ENCODE assay signal across 7 cellular contexts in genomic region chr7:103279636-103279962, GRCh38. TPM values are rescaled to one million over a fixed set of nuclear protein-coding genes. Genes with fewer than 3 reads are reported as not detected.
DNase-seq lines count a peak whose midpoint lies in the region; ATAC-seq, FAIRE-seq and TF ChIP-seq lines count a peak whose summit lies in the region.
"Not testable (repeated sequence)": the region's sequence is repeated elsewhere in the genome, so short reads cannot be mapped to it uniquely, and the experiment has no call there.

No MANE protein-coding gene starts in this region.

- H3K27ac ChIP-seq in KMS-11 (peak overlapping the region; percentile 64), right atrium auricular region (peak overlapping the region in 1 of 2 donors; percentile 46)
- H3K27ac ChIP-seq in SJSA1; K562 (ENCODE audit: extremely low read depth, low read depth, low read length); neuronal stem cell (replicated peaks; ENCODE audit: low read length): not testable (repeated sequence)

- 27% methylated on average over 12 of the region's 12 CpGs for WGBS in K562 (ENCODE audit: insufficient coverage, low coverage, missing lambda C conversion rate)
- WGBS in neuronal stem cell (ENCODE audit: extremely low coverage in 2 of 2, insufficient read length in 2 of 2, insufficient replicate concordance in 1 of 2), 2 donors: no CpG with 5 or more reads among the region's 12 CpGs

- not testable (repeated sequence) for H3K79me1 ChIP-seq in neuronal stem cell (ENCODE audit: low read depth, low read length)

- H2AK5ac ChIP-seq in neuronal stem cell (ENCODE audit: low read depth, low read length): not testable (repeated sequence)

- not testable (repeated sequence) for FAIRE-seq in K562 (lab: Jason Lieb, UNC)

- not testable (repeated sequence) for TF ChIP-seq POLR2A in K562 (conservative IDR thresholded peaks at IDR 0.05)

- not testable (repeated sequence) for H2BK120ac ChIP-seq in neuronal stem cell (ENCODE audit: low read depth, low read length)

- peak overlapping the region; percentile 96 for H3K18ac ChIP-seq in neuronal stem cell (ENCODE audit: low read length)

- H3K36me3 ChIP-seq in KMS-11 (ENCODE audit: insufficient read depth); SJSA1; K562 (ENCODE audit: control insufficient read depth, insufficient read depth, low read length); right atrium auricular region; neuronal stem cell (replicated peaks in 1 of 2; ENCODE audit: control insufficient read depth in 2 of 2, insufficient read depth in 2 of 2, low read length in 2 of 2): not testable (repeated sequence)

- H2AFZ ChIP-seq in KMS-11 (ENCODE audit: low read depth) (peak overlapping the region; percentile 100), K562 (ENCODE audit: low read depth, low read length) (peak overlapping the region; percentile 44), neuronal stem cell (ENCODE audit: low read length) (peak overlapping the region; percentile 99)

- peak overlapping the region; percentile 95 for H3K4me2 ChIP-seq in KMS-11
- H3K4me2 ChIP-seq in K562 (ENCODE audit: insufficient read depth, low read length): peak overlapping the region; percentile 10
- H3K4me2 ChIP-seq in neuronal stem cell (ENCODE audit: insufficient read depth, low read length, poor library complexity, severe bottlenecking): peak overlapping the region; percentile 69

- not testable (repeated sequence) for H3K9me1 ChIP-seq in K562 (ENCODE audit: control insufficient read depth, insufficient read depth, low read length)

- not testable (repeated sequence) for TF ChIP-seq EP300 in K562 (IDR thresholded peaks at IDR 0.05; ENCODE audit: low read length)

- H3K27me3 ChIP-seq in KMS-11 (ENCODE audit: insufficient read depth, low read depth); SJSA1 (replicated peaks); K562 (ENCODE audit: control insufficient read depth in 2 of 2, insufficient read depth in 2 of 2, low read length in 2 of 2); right atrium auricular region; neuronal stem cell (ENCODE audit: control insufficient read depth in 3 of 3, insufficient read depth in 3 of 3, low read depth in 1 of 3, low read length in 3 of 3): not testable (repeated sequence)

- POLR2A ChIA-PET in K562 (lab: Yijun Ruan, JAX): not testable (repeated sequence)

- ATAC-seq in GM18520 (IDR thresholded peaks at IDR 0.05; ENCODE audit: unreplicated experiment) (peak; percentile 19), HG02678 (IDR thresholded peaks at IDR 0.05; ENCODE audit: unreplicated experiment) (peak; percentile 38), K562 (peak; percentile 65)

- not testable (repeated sequence) for H2BK15ac ChIP-seq in neuronal stem cell (ENCODE audit: low read length)

- not testable (repeated sequence) for H3K4ac ChIP-seq in neuronal stem cell (ENCODE audit: low read length)

- DNase-seq in SJSA1 (ENCODE audit: low read depth in 1 of 2, low spot score in 2 of 2); right atrium auricular region (ENCODE audit: low spot score); neuronal stem cell (ENCODE audit: low spot score): not testable (repeated sequence)
- DNase-seq in K562 (ENCODE audit: extremely low read depth in 1 of 4, low spot score in 3 of 4): peak in 1 of 4 experiments; percentile 16

- not testable (repeated sequence) for H2BK12ac ChIP-seq in neuronal stem cell (ENCODE audit: low read length)

- H3K14ac ChIP-seq in neuronal stem cell (ENCODE audit: low read length): not testable (repeated sequence)

- BruUV-seq in K562 (replicated peaks; lab: Mats Ljungman, UMichigan): not testable (repeated sequence)

- CTCF ChIA-PET in K562 (lab: Yijun Ruan, JAX; ENCODE audit: low intra/inter-chr PET ratio): not testable (repeated sequence)

- H3K4me1 ChIP-seq in KMS-11 (ENCODE audit: low read depth, poor library complexity, severe bottlenecking): peaks cover 39% of the 10 kb centered on the region
- H3K4me1 ChIP-seq in SJSA1 (replicated peaks); right atrium auricular region; neuronal stem cell (ENCODE audit: control insufficient read depth in 2 of 2, insufficient read depth in 1 of 2, low read depth in 1 of 2, low read length in 2 of 2): not testable (repeated sequence)
- peaks cover 0 to 14% of the 10 kb centered on the region in 2 experiments; a peak in 2 of 5 replicates for H3K4me1 ChIP-seq in K562 (replicated peaks in 1 of 2; ENCODE audit: control insufficient read depth in 2 of 2, insufficient read depth in 2 of 2, low read length in 2 of 2)

- intact Hi-C loops in K562 (cut with micrococcal nuclease): not testable (repeated sequence)

- not testable (repeated sequence) for H2BK5ac ChIP-seq in neuronal stem cell (ENCODE audit: low read length)

- H4K20me1 ChIP-seq in KMS-11 (ENCODE audit: insufficient read depth); K562 (replicated peaks; ENCODE audit: control insufficient read depth, insufficient read depth, low read length): not testable (repeated sequence)

- H3K9ac ChIP-seq in KMS-11 (peak overlapping the region; percentile 93), K562 (ENCODE audit: insufficient read depth in 1 of 2, low read depth in 2 of 2, low read length in 2 of 2) (peak overlapping the region in 1 of 2 experiments; percentile 75; a peak in 1 of 4 replicates), neuronal stem cell (ENCODE audit: low read depth, low read length, poor library complexity) (peak overlapping the region; percentile 60)

- H4K8ac ChIP-seq in neuronal stem cell (ENCODE audit: low read depth, low read length): not testable (repeated sequence)

- not testable (repeated sequence) for H3K79me2 ChIP-seq in KMS-11 (ENCODE audit: insufficient read depth, low read depth); K562 (ENCODE audit: control insufficient read depth, insufficient read depth, low read length)

- H4K91ac ChIP-seq in neuronal stem cell (ENCODE audit: low read depth, low read length, poor library complexity): not testable (repeated sequence)

- not testable (repeated sequence) for H3K9me3 ChIP-seq in SJSA1 (replicated peaks); K562 (replicated peaks; ENCODE audit: control insufficient read depth, insufficient read depth, low read depth, low read length); right atrium auricular region; neuronal stem cell (replicated peaks in 1 of 2; ENCODE audit: control insufficient read depth in 2 of 2, insufficient read depth in 1 of 2, low read depth in 1 of 2, low read length in 2 of 2)

- not testable (repeated sequence) for TF ChIP-seq CTCF in KMS-11 (conservative IDR thresholded peaks at IDR 0.05; ENCODE audit: low read depth, low read length); K562 (IDR thresholded peaks at IDR 0.05 in 2 of 3, conservative IDR thresholded peaks at IDR 0.05 in 1 of 3; ENCODE audit: insufficient read depth in 2 of 3, low read depth in 1 of 3, low read length in 3 of 3); right atrium auricular region (IDR thresholded peaks at IDR 0.05)

- not testable (repeated sequence) for TF ChIP-seq RAD21 in K562 (CRISPR knock-in tag; conservative IDR thresholded peaks at IDR 0.05 in 1 of 2, IDR thresholded peaks at IDR 0.05 in 1 of 2)

- in situ Hi-C loops in K562 (cut with MboI): not testable (repeated sequence)

- peak overlapping the region; percentile 30 for H3K4me3 ChIP-seq in KMS-11 (IDR thresholded peaks at IDR 0.05; ENCODE audit: insufficient read depth, low read depth, low read length)
- peak overlapping the region; percentile 24 for H3K4me3 ChIP-seq in SJSA1
- peak overlapping the region; percentile 25 for H3K4me3 ChIP-seq in K562
- peak overlapping the region; percentile 47 to 63 for H3K4me3 ChIP-seq in right atrium auricular region
- peak overlapping the region; percentile 56 to 84 for H3K4me3 ChIP-seq in neuronal stem cell (ENCODE audit: low read length in 2 of 2)

- not testable (repeated sequence) for H3K23ac ChIP-seq in neuronal stem cell (ENCODE audit: low read depth, low read length, poor library complexity)

RNA-seq across cellular contexts. Expression of gene PMPCB, which starts 17.6 kb away (rescaled TPM):
- 52.0 and 66.1 TPM in 2 replicates for total RNA-seq in SJSA1 (2014; rRNA removed; shearing (Covaris generic))
- 64.6 and 120 TPM in 2 replicates for total RNA-seq in K562 (2011; cell fraction: chromatin; rRNA removed; ENCODE audit: low replicate concordance)
- 41.2 and 44.6 TPM in 2 replicates for total RNA-seq in K562 (2011; cell fraction: nucleolus; rRNA removed)
- total RNA-seq in K562 (2011; cell fraction: nucleoplasm; rRNA removed): 67.7 and 74.3 TPM in 2 replicates
- total RNA-seq in K562 (2014; rRNA removed) (58.6 and 61.2 TPM in 2 replicates), K562 (2014; rRNA removed; fragmentation: Illumina TruSeq; extraction: Trizol) (105 and 120 TPM in 2 replicates), K562 (2015; rRNA removed; fragmentation: Illumina TruSeq; extraction: Trizol) (84.4 and 92.9 TPM in 2 replicates), K562 (2021) (85.7 and 92.1 TPM in 2 replicates), right atrium auricular region (10 to 100 TPM; 37.2 to 47.4 TPM)
- polyA plus RNA-seq in K562 (2011; rRNA removed) (120 and 179 TPM in 2 replicates), K562 (2014; fragmentation: Illumina TruSeq; extraction: Trizol) (96.8 and 116 TPM in 2 replicates), K562 (2014; fragmentation: Nextera tagmentation; extraction: Ambion mirVana) (100 to 1,000 TPM; 169 to 209 TPM), K562 (2014; rRNA removed) (90.0 and 108 TPM in 2 replicates)
- polyA plus RNA-seq in K562 (2011; cell fraction: cytosol; rRNA removed): 46.2 and 77.3 TPM in 2 replicates
- polyA plus RNA-seq in K562 (2011; cell fraction: nucleus; rRNA removed): 143 and 238 TPM in 2 replicates
- 104 and 147 TPM in 2 replicates for polyA plus RNA-seq in K562 (2012)
- 60.2 and 77.9 TPM in 2 replicates for polyA minus RNA-seq in K562 (2011; rRNA and poly(A)+ RNA removed)
- 19.1 and 40.1 TPM in 2 replicates for polyA minus RNA-seq in K562 (2011; cell fraction: cytosol; rRNA and poly(A)+ RNA removed)
- 22.1 and 32.7 TPM in 2 replicates for polyA minus RNA-seq in K562 (2011; cell fraction: nucleus; rRNA and poly(A)+ RNA removed)
- 69.5 TPM for polyA plus RNA-seq in neuronal stem cell (2013, experiment 1 of 2)
- 69.9 TPM for polyA plus RNA-seq in neuronal stem cell (2013, experiment 2 of 2)

Comparison
In these comparisons a context has a peak if more than half of its experiments do, and no peak if none do; other contexts are left out.
1. H2AFZ ChIP-seq: peak in every context shown above with its lines; median percentile 100 in KMS-11; 99 in neuronal stem cell; 44 in K562.
2. H3K4me2 ChIP-seq: peak in every context shown above with its lines; median percentile 95 in KMS-11; 69 in neuronal stem cell; 10 in K562.